Comparison of ENCODE assay signal across 8 cellular contexts in genomic region chr21:33924079-33924765, GRCh38. TPM values are rescaled to one million over a fixed set of nuclear protein-coding genes. Genes with fewer than 3 reads are reported as not detected.
A peak's percentile ranks its signal among the peaks of the same experiment; 100 is the strongest.
DNase-seq lines count a peak whose midpoint lies in the region; ATAC-seq and TF ChIP-seq lines count a peak whose summit lies in the region.

No MANE protein-coding gene starts in this region.

- no peaks in the 10 kb centered on the region for H3K36me3 ChIP-seq in suprapubic skin

- H3K27me3 Mint-ChIP-seq in activated T-helper 1 cell treated with anti-CD3 and anti-CD28 coated beads, Interleukin-12 subunit alpha, Interleukin-12 subunit beta, Interleukin-2, Interleukin-4 antibody, amounts not matched to agents 30 ng/mL and 10 ng/mL and 1 ng/mL, durations not matched to agents 14 hours and 24 hours and 36 hours (ENCODE audit: insufficient read depth) = peaks cover 3% of the 10 kb centered on the region

- WGBS in suprapubic skin = 20% methylated on average over 8 of the region's 13 CpGs

- intact Hi-C loops in activated T-helper 1 cell treated with anti-CD3 and anti-CD28 coated beads, Interleukin-12 subunit alpha, Interleukin-12 subunit beta, Interleukin-2, Interleukin-4 antibody, amounts not matched to agents 30 ng/mL and 10 ng/mL and 1 ng/mL, durations not matched to agents 14 hours and 24 hours and 36 hours (cut with micrococcal nuclease) = loop anchor here (2.0 kb wide), 6 partner anchors 53 to 319 kb away; partner anchors contain the start of genes MRPS6 and SLC5A3

- H3K4me1 ChIP-seq in suprapubic skin = peaks cover 12% of the 10 kb centered on the region

- no peak for TF ChIP-seq POLR2A in suprapubic skin (IDR thresholded peaks at IDR 0.05)

- TF ChIP-seq CTCF in LNCaP clone FGC (IDR thresholded peaks at IDR 0.05; ENCODE audit: control insufficient read depth, extremely low read depth, insufficient read depth) = peak; percentile 92
- peak; percentile 95 for TF ChIP-seq CTCF in fibroblast of villous mesenchyme (IDR thresholded peaks at IDR 0.05; ENCODE audit: insufficient read depth, low read depth, low read length)
- peak; percentile 82 to 93 for TF ChIP-seq CTCF in suprapubic skin (IDR thresholded peaks at IDR 0.05)

- H3K9me3 Mint-ChIP-seq in activated T-helper 1 cell treated with anti-CD3 and anti-CD28 coated beads, Interleukin-12 subunit alpha, Interleukin-12 subunit beta, Interleukin-2, Interleukin-4 antibody, amounts not matched to agents 30 ng/mL and 10 ng/mL and 1 ng/mL, durations not matched to agents 14 hours and 24 hours and 36 hours = no peaks in the 10 kb centered on the region

- no peak overlapping the region for H3K4me3 ChIP-seq in LNCaP clone FGC (ENCODE audit: low read depth, low read length)
- no peak overlapping the region for H3K4me3 ChIP-seq in fibroblast of villous mesenchyme (ENCODE audit: low read depth, low read length)
- H3K4me3 ChIP-seq in suprapubic skin = no peak overlapping the region

- no peaks in the 10 kb centered on the region for H3K36me3 Mint-ChIP-seq in activated T-helper 1 cell treated with anti-CD3 and anti-CD28 coated beads, Interleukin-12 subunit alpha, Interleukin-12 subunit beta, Interleukin-2, Interleukin-4 antibody, amounts not matched to agents 30 ng/mL and 10 ng/mL and 1 ng/mL, durations not matched to agents 14 hours and 24 hours and 36 hours (ENCODE audit: low read depth)

- no peaks in the 10 kb centered on the region for H3K9me3 ChIP-seq in suprapubic skin

- H3K4me3 Mint-ChIP-seq in activated T-helper 1 cell treated with anti-CD3 and anti-CD28 coated beads, Interleukin-12 subunit alpha, Interleukin-12 subunit beta, Interleukin-2, Interleukin-4 antibody, amounts not matched to agents 30 ng/mL and 10 ng/mL and 1 ng/mL, durations not matched to agents 14 hours and 24 hours and 36 hours = no peak overlapping the region

- H3K27ac Mint-ChIP-seq in activated T-helper 1 cell treated with anti-CD3 and anti-CD28 coated beads, Interleukin-12 subunit alpha, Interleukin-12 subunit beta, Interleukin-2, Interleukin-4 antibody, amounts not matched to agents 30 ng/mL and 10 ng/mL and 1 ng/mL, durations not matched to agents 14 hours and 24 hours and 36 hours = no peak overlapping the region

- H3K27me3 ChIP-seq in suprapubic skin = no peaks in the 10 kb centered on the region

- TF ChIP-seq EP300 in suprapubic skin (IDR thresholded peaks at IDR 0.05) = no peak

- peak overlapping the region; percentile 11 for H3K27ac ChIP-seq in suprapubic skin

- H3K4me1 Mint-ChIP-seq in activated T-helper 1 cell treated with anti-CD3 and anti-CD28 coated beads, Interleukin-12 subunit alpha, Interleukin-12 subunit beta, Interleukin-2, Interleukin-4 antibody, amounts not matched to agents 30 ng/mL and 10 ng/mL and 1 ng/mL, durations not matched to agents 14 hours and 24 hours and 36 hours (ENCODE audit: low read depth) = peaks cover 27% of the 10 kb centered on the region

- peak; percentile 79 for ATAC-seq in GM21423 (IDR thresholded peaks at IDR 0.05; ENCODE audit: unreplicated experiment)

- DNase-seq in COLO668 (lab: John Stamatoyannopoulos, UW; ENCODE audit: unreplicated experiment) (peak; percentile 93), LNCaP clone FGC (ENCODE audit: low read depth) (peak; percentile 36), RKO (ENCODE audit: low spot score) (peak; percentile 78), fibroblast of villous mesenchyme (ENCODE audit: low read depth) (peak; percentile 83), nucleus accumbens (lab: John Stamatoyannopoulos, UW) (peak in 55 of 56 donors; percentile 23 to 96 (median 81)), suprapubic skin (ENCODE audit: low spot score in 2 of 2) (peak; percentile 91 to 96)
- DNase-seq in activated T-helper 1 cell treated with anti-CD3 and anti-CD28 coated beads, Interleukin-12 subunit alpha, Interleukin-12 subunit beta, Interleukin-2, Interleukin-4 antibody, amounts not matched to agents 30 ng/mL and 10 ng/mL and 1 ng/mL, durations not matched to agents 14 hours and 24 hours and 36 hours (ENCODE audit: low spot score) = peak; percentile 79

RNA-seq across cellular contexts. Expression of gene ATP5PO, which starts 8.6 kb away (rescaled TPM):
- 168 and 176 TPM in 2 replicates for total RNA-seq in activated T-helper 1 cell treated with anti-CD3 and anti-CD28 coated beads, Interleukin-12 subunit alpha, Interleukin-12 subunit beta, Interleukin-2, Interleukin-4 antibody, amounts not matched to agents 30 ng/mL and 10 ng/mL and 1 ng/mL, durations not matched to agents 14 hours and 24 hours and 36 hours
- 114 and 135 TPM in 2 replicates for total RNA-seq in fibroblast of villous mesenchyme
- 100 to 1,000 TPM; 121 to 182 (median 159) TPM for total RNA-seq in suprapubic skin

Comparison
In these comparisons a context has a peak if more than half of its experiments do, and no peak if none do; other contexts are left out.
1. DNase-seq: peak in every context shown above with its lines; median percentile 94 in suprapubic skin; 93 in COLO668; 83 in fibroblast of villous mesenchyme; 81 in nucleus accumbens; 79 in activated T-helper 1 cell treated with anti-CD3 and anti-CD28 coated beads, Interleukin-12 subunit alpha, Interleukin-12 subunit beta, Interleukin-2, Interleukin-4 antibody, amounts not matched to agents 30 ng/mL and 10 ng/mL and 1 ng/mL, durations not matched to agents 14 hours and 24 hours and 36 hours; 78 in RKO; 36 in LNCaP clone FGC.